Comparison of ENCODE assay signal across 21 cellular contexts in genomic region chr7:93578762-93579161, GRCh38. TPM values are rescaled to one million over a fixed set of nuclear protein-coding genes. Genes with fewer than 3 reads are reported as not detected.
"Had no signal": no experiment of that assay in that cellular context is flagged by ENCODE, and none has a peak within 500 bp of the region (broad histone marks: within the 10 kb centered on the region; RNA-seq: fewer than 3 reads in every experiment).

No MANE protein-coding gene starts in this region.

- H3K9me3 Mint-ChIP-seq: effector memory CD8-positive, alpha-beta T cell; memory B cell; stimulated activated naive B cell treated with anti-CD40 and anti-IgM and Interleukin-4, amounts not matched to agents 10 μg/mL and 1 μg/mL and 100 μg/mL, for 72 hours; T-helper 2 cell treated with Interferon-gamma antibody and Interleukin-4, amounts not matched to agents 5 μg/mL and 100 μg/mL, for 36 hours had no signal

- H3K27ac Mint-ChIP-seq: activated naive CD8-positive, alpha-beta T cell; effector memory CD8-positive, alpha-beta T cell; memory B cell; naive thymus-derived CD4-positive, alpha-beta T cell; stimulated activated naive B cell treated with anti-CD40 and anti-IgM and Interleukin-4, amounts not matched to agents 10 μg/mL and 1 μg/mL and 100 μg/mL, for 72 hours; T-helper 2 cell treated with Interferon-gamma antibody and Interleukin-4, amounts not matched to agents 5 μg/mL and 100 μg/mL, for 36 hours had no signal

- ATAC-seq: effector memory CD8-positive, alpha-beta T cell; foreskin keratinocyte; naive thymus-derived CD4-positive, alpha-beta T cell; stimulated activated naive B cell treated with anti-CD40 and anti-IgM and Interleukin-4, amounts not matched to agents 10 μg/mL and 1 μg/mL and 100 μg/mL, for 72 hours had no signal

- H3K27me3 ChIP-seq: ovary, thyroid gland had no signal

- H3K9me3 ChIP-seq: left ventricle myocardium inferior, ovary, sigmoid colon, spleen, thyroid gland had no signal

- H3K4me3 Mint-ChIP-seq: activated naive CD8-positive, alpha-beta T cell; effector memory CD8-positive, alpha-beta T cell; memory B cell; naive thymus-derived CD4-positive, alpha-beta T cell; stimulated activated naive B cell treated with anti-CD40 and anti-IgM and Interleukin-4, amounts not matched to agents 10 μg/mL and 1 μg/mL and 100 μg/mL, for 72 hours; T-helper 2 cell treated with Interferon-gamma antibody and Interleukin-4, amounts not matched to agents 5 μg/mL and 100 μg/mL, for 36 hours had no signal

- H3K4me3 ChIP-seq: cardiac muscle cell, left ventricle myocardium inferior, ovary, sigmoid colon, spleen, thyroid gland had no signal

- H3K27ac ChIP-seq: cardiac muscle cell, foreskin keratinocyte, left ventricle myocardium inferior, ovary, sigmoid colon, spleen, thyroid gland had no signal

- H3K4me1 ChIP-seq: foreskin keratinocyte, thyroid gland had no signal

- H3K36me3 ChIP-seq: cardiac muscle cell, left ventricle myocardium inferior, ovary, sigmoid colon, spleen, thyroid gland had no signal

- DNase-seq: activated CD4-positive, alpha-beta T cell treated with anti-CD3 and anti-CD28 coated beads, Interleukin-2, amount 50 U/mL, for 48 hours; activated gamma-delta T cell treated with Interleukin-2 at 50 U/mL for 16 hours; effector memory CD8-positive, alpha-beta T cell; foreskin keratinocyte; glutamatergic neuron; hypothalamus; islet precursor cell; left ventricle myocardium inferior; naive thymus-derived CD4-positive, alpha-beta T cell; ovary; sigmoid colon; spleen; stimulated activated CD4-positive, alpha-beta T cell treated with anti-CD3 and anti-CD28 coated beads, Interleukin-4, amount 100 ng/mL, for 4 hours; stimulated activated naive B cell treated with anti-CD40 and anti-IgM and Interleukin-4, amounts not matched to agents 10 μg/mL and 1 μg/mL and 100 μg/mL, for 72 hours; thyroid gland had no signal

- H3K36me3 Mint-ChIP-seq: activated naive CD8-positive, alpha-beta T cell; memory B cell; naive thymus-derived CD4-positive, alpha-beta T cell; stimulated activated naive B cell treated with anti-CD40 and anti-IgM and Interleukin-4, amounts not matched to agents 10 μg/mL and 1 μg/mL and 100 μg/mL, for 72 hours had no signal

RNA-seq across cellular contexts. Expression of gene CALCR, which starts 4.2 kb away (rescaled TPM):
- total RNA-seq: cardiac muscle cell; dermis microvascular lymphatic vessel endothelial cell; foreskin keratinocyte; naive thymus-derived CD4-positive, alpha-beta T cell; pulmonary artery endothelial cell; sigmoid colon; spleen had no signal
